Comparison of ENCODE assay signal across 25 cellular contexts in genomic region chr2:7071137-7071536, GRCh38.
"Had no signal": no experiment of that assay in that cellular context is flagged by ENCODE, and none has a peak within 500 bp of the region (broad histone marks: within the 10 kb centered on the region; RNA-seq: fewer than 3 reads in every experiment).

No MANE protein-coding gene starts in this region.

- H3K27me3 ChIP-seq: ascending aorta, body of pancreas, Peyer's patch had no signal

- H3K27ac ChIP-seq: body of pancreas, Peyer's patch had no signal

- H3K4me1 ChIP-seq: body of pancreas, Peyer's patch had no signal

- ATAC-seq: activated CD8-positive, alpha-beta memory T cell treated with anti-CD3 and anti-CD28 coated beads, Interleukin-2, amount 10 ng/mL, durations not matched to agents 7 days and 5 days; activated naive CD4-positive, alpha-beta T cell treated with anti-CD3 and anti-CD28 coated beads, Interleukin-2, amount 50 U/mL, for 72 hours; activated naive CD8-positive, alpha-beta T cell treated with anti-CD3 and anti-CD28 coated beads, Interleukin-2, amount 50 U/mL, for 24 hours; body of pancreas; WTC11 had no signal

- H3K36me3 ChIP-seq: ascending aorta, Peyer's patch had no signal

- H3K27ac Mint-ChIP-seq: activated CD4-positive, alpha-beta T cell treated with anti-CD3 and anti-CD28 coated beads, Interleukin-2, amount 10 ng/mL, durations not matched to agents 24 days and 14 days; activated CD8-positive, alpha-beta memory T cell treated with anti-CD3 and anti-CD28 coated beads, Interleukin-2, amount 10 ng/mL, durations not matched to agents 7 days and 5 days; activated naive CD8-positive, alpha-beta T cell treated with anti-CD3 and anti-CD28 coated beads, Interleukin-2, amount 50 U/mL, for 24 hours; activated T-cell treated with anti-CD3 and anti-CD28 coated beads, Interleukin-2, amount 50 U/mL, for 24 hours; WTC11 had no signal

- H3K27me3 Mint-ChIP-seq: activated CD4-positive, alpha-beta T cell treated with anti-CD3 and anti-CD28 coated beads, Interleukin-2, amount 10 ng/mL, durations not matched to agents 24 days and 14 days; activated CD8-positive, alpha-beta memory T cell treated with anti-CD3 and anti-CD28 coated beads, Interleukin-2, amount 10 ng/mL, durations not matched to agents 7 days and 5 days; activated naive CD8-positive, alpha-beta T cell treated with anti-CD3 and anti-CD28 coated beads, Interleukin-2, amount 50 U/mL, for 24 hours; activated T-cell treated with anti-CD3 and anti-CD28 coated beads, Interleukin-2, amount 50 U/mL, for 24 hours had no signal

- H3K9me3 Mint-ChIP-seq: activated CD4-positive, alpha-beta T cell treated with anti-CD3 and anti-CD28 coated beads, Interleukin-2, amount 10 ng/mL, durations not matched to agents 24 days and 14 days; activated naive CD8-positive, alpha-beta T cell treated with anti-CD3 and anti-CD28 coated beads, Interleukin-2, amount 50 U/mL, for 24 hours; activated T-cell treated with anti-CD3 and anti-CD28 coated beads, Interleukin-2, amount 50 U/mL, for 24 hours had no signal

- H3K4me3 Mint-ChIP-seq: activated CD4-positive, alpha-beta T cell treated with anti-CD3 and anti-CD28 coated beads, Interleukin-2, amount 10 ng/mL, durations not matched to agents 24 days and 14 days; activated CD8-positive, alpha-beta memory T cell treated with anti-CD3 and anti-CD28 coated beads, Interleukin-2, amount 10 ng/mL, durations not matched to agents 7 days and 5 days; activated naive CD8-positive, alpha-beta T cell treated with anti-CD3 and anti-CD28 coated beads, Interleukin-2, amount 50 U/mL, for 24 hours; activated T-cell treated with anti-CD3 and anti-CD28 coated beads, Interleukin-2, amount 50 U/mL, for 24 hours; WTC11 had no signal

- H3K9me3 ChIP-seq: ascending aorta, body of pancreas, Peyer's patch had no signal

- H3K36me3 Mint-ChIP-seq: WTC11 had no signal

- FAIRE-seq: bronchial epithelial cell had no signal

- H3K4me3 ChIP-seq: ascending aorta, body of pancreas, Peyer's patch had no signal

- DNase-seq: activated CD4-positive, alpha-beta T cell treated with anti-CD3 and anti-CD28 coated beads, Interleukin-2, amount 10 ng/mL, durations not matched to agents 24 days and 14 days; activated CD4-positive, alpha-beta T cell treated with anti-CD3 and anti-CD28 coated beads, Interleukin-2, amount 50 U/mL, for 48 hours; activated CD4-positive, CD25-positive, alpha-beta regulatory T cell treated with anti-CD3 and anti-CD28 coated beads, Interleukin-2, amount 50 U/mL, for 72 hours; activated CD8-positive, alpha-beta memory T cell treated with anti-CD3 and anti-CD28 coated beads, Interleukin-2, amount 10 ng/mL, durations not matched to agents 7 days and 5 days; activated effector memory CD4-positive, alpha-beta T cell treated with anti-CD3 and anti-CD28 coated beads, Interleukin-2, amount 50 U/mL, for 16 hours; activated naive CD4-positive, alpha-beta T cell treated with Interleukin-2 at 50 U/mL for 16 hours; activated naive CD8-positive, alpha-beta T cell treated with anti-CD3 and anti-CD28 coated beads, Interleukin-2, amount 50 U/mL, for 24 hours; activated T-cell treated with anti-CD3 and anti-CD28 coated beads, Interleukin-2, amount 50 U/mL, for 24 hours; amniotic stem cell; central memory CD4-positive, alpha-beta T cell; NCI-H1105; NCI-H1436; NCI-H1694 treated with DMSO at 0.1 percent for 48 hours; NCI-H2029 treated with DMSO at 0.1 percent for 48 hours; NCI-H345; NCI-H510A; NCI-H526 treated with DMSO at 0.1 percent for 48 hours; Peyer's patch; SHP77; T-helper 1 cell had no signal

- H3K4me1 Mint-ChIP-seq: activated CD4-positive, alpha-beta T cell treated with anti-CD3 and anti-CD28 coated beads, Interleukin-2, amount 10 ng/mL, durations not matched to agents 24 days and 14 days; activated CD8-positive, alpha-beta memory T cell treated with anti-CD3 and anti-CD28 coated beads, Interleukin-2, amount 10 ng/mL, durations not matched to agents 7 days and 5 days; activated naive CD8-positive, alpha-beta T cell treated with anti-CD3 and anti-CD28 coated beads, Interleukin-2, amount 50 U/mL, for 24 hours; WTC11 had no signal
